ENCODE assay signal across 23 cellular contexts in genomic region chr13:96034662-96035061, GRCh38. TPM values are rescaled to one million over a fixed set of nuclear protein-coding genes. Genes with fewer than 3 reads are reported as not detected.
"Had no signal": no experiment of that assay in that cellular context is flagged by ENCODE, and none has a peak within 500 bp of the region (broad histone marks: within the 10 kb centered on the region; RNA-seq: fewer than 3 reads in every experiment).

No MANE protein-coding gene starts in this region.

- DNase-seq: activated B cell treated with CpG ODN at 0.5 μM for 24 hours; activated CD4-positive, alpha-beta T cell treated with anti-CD3 and anti-CD28 coated beads for 4 hours; activated CD4-positive, alpha-beta T cell treated with anti-CD3 and anti-CD28 coated beads, Interleukin-2, amount 50 U/mL, for 48 hours; activated effector memory CD4-positive, alpha-beta T cell treated with Interleukin-2 at 50 U/mL for 16 hours; activated naive CD4-positive, alpha-beta T cell treated with anti-CD3 and anti-CD28 coated beads for 36 hours; activated naive CD8-positive, alpha-beta T cell treated with anti-CD3 and anti-CD28 coated beads, Interleukin-2, amount 10 ng/mL, durations not matched to agents 7 days and 5 days; activated T-cell treated with anti-CD3 and anti-CD28 coated beads, Interleukin-2, amount 50 U/mL, for 72 hours; amniotic stem cell; dermis blood vessel endothelial cell; effector CD8-positive, alpha-beta T cell; foreskin keratinocyte; hippocampal formation; kidney glomerular epithelial cell; mesenchymal stem cell; naive B cell; occipital lobe; retina; stimulated activated CD4-positive, alpha-beta T cell treated with anti-CD3 and anti-CD28 coated beads, Interleukin-4, amount 100 ng/mL, for 24 hours; stimulated activated naive CD8-positive, alpha-beta T cell treated with anti-CD3 and anti-CD28 coated beads, Interleukin-15, Interleukin-2, amounts not matched to agents 100 U/mL and 50 U/mL, for 24 hours; T1000; thyroid gland had no signal

- ATAC-seq: activated T-cell treated with anti-CD3 and anti-CD28 coated beads, Interleukin-2, amount 50 U/mL, for 72 hours; foreskin keratinocyte; stimulated activated naive CD8-positive, alpha-beta T cell treated with anti-CD3 and anti-CD28 coated beads, Interleukin-15, Interleukin-2, amounts not matched to agents 100 U/mL and 50 U/mL, for 24 hours had no signal

- H3K9me3 ChIP-seq: thyroid gland had no signal

- H3K27me3 ChIP-seq: foreskin keratinocyte, thyroid gland had no signal

- H3K36me3 ChIP-seq: thyroid gland had no signal

- H3K27ac ChIP-seq: foreskin keratinocyte, thyroid gland had no signal

- H3K4me1 ChIP-seq: foreskin keratinocyte had no signal

- H3K4me3 ChIP-seq: thyroid gland had no signal

RNA-seq across cellular contexts. Expression of gene UGGT2, which starts 18.5 kb away (rescaled TPM):
- total RNA-seq: activated CD8-positive, alpha-beta memory T cell treated with anti-CD3 and anti-CD28 coated beads for 36 hours had no signal

RNA-seq across cellular contexts. Expression of gene HS6ST3, which starts 55.2 kb away (rescaled TPM):
- total RNA-seq: activated B cell treated with CpG ODN at 0.5 μM for 24 hours; activated CD8-positive, alpha-beta memory T cell treated with anti-CD3 and anti-CD28 coated beads for 36 hours; activated naive CD4-positive, alpha-beta T cell treated with anti-CD3 and anti-CD28 coated beads for 36 hours; activated naive CD8-positive, alpha-beta T cell treated with anti-CD3 and anti-CD28 coated beads, Interleukin-2, amount 10 ng/mL, durations not matched to agents 7 days and 5 days; activated T-cell treated with anti-CD3 and anti-CD28 coated beads, Interleukin-2, amount 50 U/mL, for 72 hours; dermis blood vessel endothelial cell; liver had no signal
